Comparison of ENCODE assay signal across 1 cellular context in the genomic region with DNA sequence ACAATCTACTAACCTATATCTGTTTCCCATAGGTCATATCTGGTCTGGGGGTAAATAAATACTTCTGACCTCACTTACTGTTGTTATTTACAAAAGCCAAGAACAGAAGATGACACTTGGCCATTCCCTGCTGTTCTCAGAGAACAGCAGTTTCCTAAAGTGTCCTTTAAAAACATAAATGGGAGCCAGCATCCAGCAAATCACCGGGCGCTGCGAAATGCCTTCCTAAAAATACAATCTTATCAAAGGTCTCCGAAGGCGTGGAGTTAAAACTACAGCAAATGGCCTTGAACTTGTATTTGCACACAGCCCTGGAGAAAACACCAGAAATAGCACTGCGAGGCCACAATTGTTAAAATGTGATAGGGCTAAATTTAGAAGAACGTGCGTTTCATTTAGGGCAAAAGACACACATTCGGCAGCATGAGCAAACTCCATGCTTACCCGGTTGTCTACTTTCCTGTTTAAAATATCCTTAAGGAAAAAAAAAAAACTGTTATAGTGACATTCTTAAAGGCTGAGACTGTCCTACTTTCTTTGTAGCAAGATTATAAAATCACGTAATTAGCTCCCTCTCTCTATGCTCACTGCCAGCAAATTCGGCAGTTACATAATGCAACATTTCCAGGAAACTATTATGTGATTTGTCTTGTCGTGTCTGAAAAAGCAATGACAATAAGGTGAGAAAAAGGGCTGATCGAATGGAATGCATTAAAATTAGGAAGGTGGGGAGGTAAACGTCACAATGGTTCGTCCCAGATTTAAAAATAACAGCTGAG.
TF ChIP-seq lines count a peak whose summit lies in the region.

No MANE protein-coding gene starts in this region.

TF ChIP-seq in HepG2, 621 proteins besides CTCF, POLR2A, EP300 and RAD21 (continued from another document and continues in another):
- TF ChIP-seq SAFB2 (CRISPR knock-in tag; IDR thresholded peaks at IDR 0.05; ENCODE audit: borderline replicate concordance, low read depth) (no peak), ZNF430 (CRISPR knock-in tag; IDR thresholded peaks at IDR 0.05) (no peak), DPF2 (CRISPR knock-in tag; IDR thresholded peaks at IDR 0.05; ENCODE audit: borderline replicate concordance, low read depth) (no peak), ZNF496 (CRISPR knock-in tag; IDR thresholded peaks at IDR 0.05; ENCODE audit: insufficient replicate concordance) (no peak), ZSCAN31 (CRISPR knock-in tag; IDR thresholded peaks at IDR 0.05; ENCODE audit: low read depth) (no peak), FOXO1 (CRISPR knock-in tag; IDR thresholded peaks at IDR 0.05) (0 out of 2 replicates have a peak, but pooled peaks have one; percentile 23), ZNF138 (CRISPR knock-in tag; IDR thresholded peaks at IDR 0.05; ENCODE audit: low read depth) (no peak), ZNF724P (CRISPR knock-in tag; IDR thresholded peaks at IDR 0.05; ENCODE audit: borderline replicate concordance) (no peak), PATZ1 (CRISPR knock-in tag; IDR thresholded peaks at IDR 0.05) (peak; percentile 16; the same call in 1 of the 2 replicates), KDM1A (CRISPR knock-in tag; IDR thresholded peaks at IDR 0.05) (no peak), ZNF558 (CRISPR knock-in tag; IDR thresholded peaks at IDR 0.05; ENCODE audit: borderline replicate concordance) (no peak), HCFC1 (IDR thresholded peaks at IDR 0.05; ENCODE audit: low read depth, low read length) (no peak), ZMYM3 (CRISPR knock-in tag; IDR thresholded peaks at IDR 0.05) (no peak), ASH2L (IDR thresholded peaks at IDR 0.05; ENCODE audit: insufficient read length, low read depth, low read length) (no peak), MAFG (CRISPR knock-in tag; IDR thresholded peaks at IDR 0.05) (no peak), ZNF780A (CRISPR knock-in tag; IDR thresholded peaks at IDR 0.05) (no peak), ZSCAN21 (CRISPR knock-in tag; IDR thresholded peaks at IDR 0.05; ENCODE audit: borderline replicate concordance) (no peak), ZNF441 (CRISPR knock-in tag; IDR thresholded peaks at IDR 0.05; ENCODE audit: borderline replicate concordance) (no peak), ZNF24 (IDR thresholded peaks at IDR 0.05) (no peak), SIN3A (IDR thresholded peaks at IDR 0.05; ENCODE audit: borderline replicate concordance, low read depth, low read length) (0 out of 2 replicates have a peak, but pooled peaks have one; percentile 31), PHF20 (CRISPR knock-in tag; IDR thresholded peaks at IDR 0.05) (no peak), KAT7 (CRISPR knock-in tag; IDR thresholded peaks at IDR 0.05; ENCODE audit: borderline replicate concordance) (no peak), ZC3H13 (CRISPR knock-in tag; IDR thresholded peaks at IDR 0.05) (no peak), ZNF550 (CRISPR knock-in tag; IDR thresholded peaks at IDR 0.05; ENCODE audit: borderline replicate concordance) (no peak), NCOA2 (CRISPR knock-in tag; IDR thresholded peaks at IDR 0.05) (peak; percentile 4; the same call in 1 of the 2 replicates), FOXC1 (CRISPR knock-in tag; IDR thresholded peaks at IDR 0.05; ENCODE audit: borderline replicate concordance) (no peak), YY1 (IDR thresholded peaks at IDR 0.05; ENCODE audit: insufficient read depth, insufficient replicate concordance, low read depth, low read length) (no peak), SMYD3 (CRISPR knock-in tag; IDR thresholded peaks at IDR 0.05) (no peak), ELF1 (CRISPR knock-in tag; IDR thresholded peaks at IDR 0.05) (no peak), ZNF230 (CRISPR knock-in tag; IDR thresholded peaks at IDR 0.05) (no peak), CSRNP1 (CRISPR knock-in tag; IDR thresholded peaks at IDR 0.05) (no peak), KDM2A (CRISPR knock-in tag; IDR thresholded peaks at IDR 0.05; ENCODE audit: borderline replicate concordance, low read depth) (no peak), SPEN (CRISPR knock-in tag; IDR thresholded peaks at IDR 0.05; ENCODE audit: low read depth) (no peak), SNAPC2 (CRISPR knock-in tag; IDR thresholded peaks at IDR 0.05) (no peak), MLLT10 (CRISPR knock-in tag; IDR thresholded peaks at IDR 0.05) (0 out of 2 replicates have a peak, but pooled peaks have one; percentile 21), ZFP36 (IDR thresholded peaks at IDR 0.05; ENCODE audit: borderline replicate concordance, low read depth, low read length, partially characterized antibody) (no peak)
- TF ChIP-seq, protein P1, sequence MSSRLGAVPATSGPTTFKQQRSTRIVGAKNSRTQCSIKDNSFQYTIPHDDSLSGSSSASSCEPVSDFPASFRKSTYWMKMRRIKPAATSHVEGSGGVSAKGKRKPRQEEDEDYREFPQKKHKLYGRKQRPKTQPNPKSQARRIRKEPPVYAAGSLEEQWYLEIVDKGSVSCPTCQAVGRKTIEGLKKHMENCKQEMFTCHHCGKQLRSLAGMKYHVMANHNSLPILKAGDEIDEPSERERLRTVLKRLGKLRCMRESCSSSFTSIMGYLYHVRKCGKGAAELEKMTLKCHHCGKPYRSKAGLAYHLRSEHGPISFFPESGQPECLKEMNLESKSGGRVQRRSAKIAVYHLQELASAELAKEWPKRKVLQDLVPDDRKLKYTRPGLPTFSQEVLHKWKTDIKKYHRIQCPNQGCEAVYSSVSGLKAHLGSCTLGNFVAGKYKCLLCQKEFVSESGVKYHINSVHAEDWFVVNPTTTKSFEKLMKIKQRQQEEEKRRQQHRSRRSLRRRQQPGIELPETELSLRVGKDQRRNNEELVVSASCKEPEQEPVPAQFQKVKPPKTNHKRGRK (CRISPR knock-in tag; IDR thresholded peaks at IDR 0.05): no peak
- TF ChIP-seq, protein P2, sequence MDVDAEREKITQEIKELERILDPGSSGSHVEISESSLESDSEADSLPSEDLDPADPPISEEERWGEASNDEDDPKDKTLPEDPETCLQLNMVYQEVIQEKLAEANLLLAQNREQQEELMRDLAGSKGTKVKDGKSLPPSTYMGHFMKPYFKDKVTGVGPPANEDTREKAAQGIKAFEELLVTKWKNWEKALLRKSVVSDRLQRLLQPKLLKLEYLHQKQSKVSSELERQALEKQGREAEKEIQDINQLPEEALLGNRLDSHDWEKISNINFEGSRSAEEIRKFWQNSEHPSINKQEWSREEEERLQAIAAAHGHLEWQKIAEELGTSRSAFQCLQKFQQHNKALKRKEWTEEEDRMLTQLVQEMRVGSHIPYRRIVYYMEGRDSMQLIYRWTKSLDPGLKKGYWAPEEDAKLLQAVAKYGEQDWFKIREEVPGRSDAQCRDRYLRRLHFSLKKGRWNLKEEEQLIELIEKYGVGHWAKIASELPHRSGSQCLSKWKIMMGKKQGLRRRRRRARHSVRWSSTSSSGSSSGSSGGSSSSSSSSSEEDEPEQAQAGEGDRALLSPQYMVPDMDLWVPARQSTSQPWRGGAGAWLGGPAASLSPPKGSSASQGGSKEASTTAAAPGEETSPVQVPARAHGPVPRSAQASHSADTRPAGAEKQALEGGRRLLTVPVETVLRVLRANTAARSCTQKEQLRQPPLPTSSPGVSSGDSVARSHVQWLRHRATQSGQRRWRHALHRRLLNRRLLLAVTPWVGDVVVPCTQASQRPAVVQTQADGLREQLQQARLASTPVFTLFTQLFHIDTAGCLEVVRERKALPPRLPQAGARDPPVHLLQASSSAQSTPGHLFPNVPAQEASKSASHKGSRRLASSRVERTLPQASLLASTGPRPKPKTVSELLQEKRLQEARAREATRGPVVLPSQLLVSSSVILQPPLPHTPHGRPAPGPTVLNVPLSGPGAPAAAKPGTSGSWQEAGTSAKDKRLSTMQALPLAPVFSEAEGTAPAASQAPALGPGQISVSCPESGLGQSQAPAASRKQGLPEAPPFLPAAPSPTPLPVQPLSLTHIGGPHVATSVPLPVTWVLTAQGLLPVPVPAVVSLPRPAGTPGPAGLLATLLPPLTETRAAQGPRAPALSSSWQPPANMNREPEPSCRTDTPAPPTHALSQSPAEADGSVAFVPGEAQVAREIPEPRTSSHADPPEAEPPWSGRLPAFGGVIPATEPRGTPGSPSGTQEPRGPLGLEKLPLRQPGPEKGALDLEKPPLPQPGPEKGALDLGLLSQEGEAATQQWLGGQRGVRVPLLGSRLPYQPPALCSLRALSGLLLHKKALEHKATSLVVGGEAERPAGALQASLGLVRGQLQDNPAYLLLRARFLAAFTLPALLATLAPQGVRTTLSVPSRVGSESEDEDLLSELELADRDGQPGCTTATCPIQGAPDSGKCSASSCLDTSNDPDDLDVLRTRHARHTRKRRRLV (CRISPR knock-in tag; IDR thresholded peaks at IDR 0.05): no peak
- TF ChIP-seq, protein P3, sequence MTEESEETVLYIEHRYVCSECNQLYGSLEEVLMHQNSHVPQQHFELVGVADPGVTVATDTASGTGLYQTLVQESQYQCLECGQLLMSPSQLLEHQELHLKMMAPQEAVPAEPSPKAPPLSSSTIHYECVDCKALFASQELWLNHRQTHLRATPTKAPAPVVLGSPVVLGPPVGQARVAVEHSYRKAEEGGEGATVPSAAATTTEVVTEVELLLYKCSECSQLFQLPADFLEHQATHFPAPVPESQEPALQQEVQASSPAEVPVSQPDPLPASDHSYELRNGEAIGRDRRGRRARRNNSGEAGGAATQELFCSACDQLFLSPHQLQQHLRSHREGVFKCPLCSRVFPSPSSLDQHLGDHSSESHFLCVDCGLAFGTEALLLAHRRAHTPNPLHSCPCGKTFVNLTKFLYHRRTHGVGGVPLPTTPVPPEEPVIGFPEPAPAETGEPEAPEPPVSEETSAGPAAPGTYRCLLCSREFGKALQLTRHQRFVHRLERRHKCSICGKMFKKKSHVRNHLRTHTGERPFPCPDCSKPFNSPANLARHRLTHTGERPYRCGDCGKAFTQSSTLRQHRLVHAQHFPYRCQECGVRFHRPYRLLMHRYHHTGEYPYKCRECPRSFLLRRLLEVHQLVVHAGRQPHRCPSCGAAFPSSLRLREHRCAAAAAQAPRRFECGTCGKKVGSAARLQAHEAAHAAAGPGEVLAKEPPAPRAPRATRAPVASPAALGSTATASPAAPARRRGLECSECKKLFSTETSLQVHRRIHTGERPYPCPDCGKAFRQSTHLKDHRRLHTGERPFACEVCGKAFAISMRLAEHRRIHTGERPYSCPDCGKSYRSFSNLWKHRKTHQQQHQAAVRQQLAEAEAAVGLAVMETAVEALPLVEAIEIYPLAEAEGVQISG (CRISPR knock-in tag; IDR thresholded peaks at IDR 0.05): no peak
- TF ChIP-seq, protein P4, sequence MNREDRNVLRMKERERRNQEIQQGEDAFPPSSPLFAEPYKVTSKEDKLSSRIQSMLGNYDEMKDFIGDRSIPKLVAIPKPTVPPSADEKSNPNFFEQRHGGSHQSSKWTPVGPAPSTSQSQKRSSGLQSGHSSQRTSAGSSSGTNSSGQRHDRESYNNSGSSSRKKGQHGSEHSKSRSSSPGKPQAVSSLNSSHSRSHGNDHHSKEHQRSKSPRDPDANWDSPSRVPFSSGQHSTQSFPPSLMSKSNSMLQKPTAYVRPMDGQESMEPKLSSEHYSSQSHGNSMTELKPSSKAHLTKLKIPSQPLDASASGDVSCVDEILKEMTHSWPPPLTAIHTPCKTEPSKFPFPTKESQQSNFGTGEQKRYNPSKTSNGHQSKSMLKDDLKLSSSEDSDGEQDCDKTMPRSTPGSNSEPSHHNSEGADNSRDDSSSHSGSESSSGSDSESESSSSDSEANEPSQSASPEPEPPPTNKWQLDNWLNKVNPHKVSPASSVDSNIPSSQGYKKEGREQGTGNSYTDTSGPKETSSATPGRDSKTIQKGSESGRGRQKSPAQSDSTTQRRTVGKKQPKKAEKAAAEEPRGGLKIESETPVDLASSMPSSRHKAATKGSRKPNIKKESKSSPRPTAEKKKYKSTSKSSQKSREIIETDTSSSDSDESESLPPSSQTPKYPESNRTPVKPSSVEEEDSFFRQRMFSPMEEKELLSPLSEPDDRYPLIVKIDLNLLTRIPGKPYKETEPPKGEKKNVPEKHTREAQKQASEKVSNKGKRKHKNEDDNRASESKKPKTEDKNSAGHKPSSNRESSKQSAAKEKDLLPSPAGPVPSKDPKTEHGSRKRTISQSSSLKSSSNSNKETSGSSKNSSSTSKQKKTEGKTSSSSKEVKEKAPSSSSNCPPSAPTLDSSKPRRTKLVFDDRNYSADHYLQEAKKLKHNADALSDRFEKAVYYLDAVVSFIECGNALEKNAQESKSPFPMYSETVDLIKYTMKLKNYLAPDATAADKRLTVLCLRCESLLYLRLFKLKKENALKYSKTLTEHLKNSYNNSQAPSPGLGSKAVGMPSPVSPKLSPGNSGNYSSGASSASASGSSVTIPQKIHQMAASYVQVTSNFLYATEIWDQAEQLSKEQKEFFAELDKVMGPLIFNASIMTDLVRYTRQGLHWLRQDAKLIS (CRISPR knock-in tag; IDR thresholded peaks at IDR 0.05): no peak; the same call in 1 of the 2 replicates
- TF ChIP-seq, protein P5, sequence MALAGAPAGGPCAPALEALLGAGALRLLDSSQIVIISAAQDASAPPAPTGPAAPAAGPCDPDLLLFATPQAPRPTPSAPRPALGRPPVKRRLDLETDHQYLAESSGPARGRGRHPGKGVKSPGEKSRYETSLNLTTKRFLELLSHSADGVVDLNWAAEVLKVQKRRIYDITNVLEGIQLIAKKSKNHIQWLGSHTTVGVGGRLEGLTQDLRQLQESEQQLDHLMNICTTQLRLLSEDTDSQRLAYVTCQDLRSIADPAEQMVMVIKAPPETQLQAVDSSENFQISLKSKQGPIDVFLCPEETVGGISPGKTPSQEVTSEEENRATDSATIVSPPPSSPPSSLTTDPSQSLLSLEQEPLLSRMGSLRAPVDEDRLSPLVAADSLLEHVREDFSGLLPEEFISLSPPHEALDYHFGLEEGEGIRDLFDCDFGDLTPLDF (CRISPR knock-in tag; IDR thresholded peaks at IDR 0.05): no peak
